In genomic region chr4:162921178-162921785, GRCh38 we compare ENCODE assay signal across 23 cellular contexts.
A peak's percentile ranks its signal among the peaks of the same experiment; 100 is the strongest.
DNase-seq lines count a peak whose midpoint lies in the region; ATAC-seq and TF ChIP-seq lines count a peak whose summit lies in the region.
"Had no signal": no experiment of that assay in that cellular context is flagged by ENCODE, and none has a peak within 500 bp of the region (broad histone marks: within the 10 kb centered on the region; RNA-seq: fewer than 3 reads in every experiment).

No MANE protein-coding gene starts in this region.

- H3K9ac ChIP-seq in HUES64 (ENCODE audit: low read depth, low read length) = no peak overlapping the region

- no peaks in the 10 kb centered on the region for H3K36me3 Mint-ChIP-seq in nephron progenitor cell (ENCODE audit: low read depth)
- H3K36me3 Mint-ChIP-seq: CD4-positive, CD25-positive, alpha-beta regulatory T cell had no signal

- BruUV-seq in A673 (replicated peaks; lab: Mats Ljungman, UMichigan) = no TSS peak

- no peak for ATAC-seq in GM21423 (IDR thresholded peaks at IDR 0.05; ENCODE audit: unreplicated experiment)

- intact Hi-C loops in A673 (cut with micrococcal nuclease; ENCODE audit: unreplicated experiment) = no loop called here

- H3K9me3 ChIP-seq in A673 (ENCODE audit: low read depth, low read length, poor library complexity, severe bottlenecking) (no peaks in the 10 kb centered on the region), HUES64 (ENCODE audit: insufficient read depth, low read depth, low read length) (peaks cover 11% of the 10 kb centered on the region; the same call in 1 of the 2 replicates), iPS DF 6.9 (ENCODE audit: control insufficient read depth, insufficient read depth, low read length) (no peaks in the 10 kb centered on the region)
- H3K9me3 ChIP-seq: BE2C had no signal

- CTCF ChIA-PET in A673 (lab: Charles Lee) = no interaction called here

- peaks cover 25% of the 10 kb centered on the region for H3K9me3 Mint-ChIP-seq in nephron progenitor cell

- TF ChIP-seq CTCF in A673 (conservative IDR thresholded peaks at IDR 0.05; ENCODE audit: low read depth, low read length) (no peak), nephron progenitor cell (IDR thresholded peaks at IDR 0.05) (no peak)

- no peak overlapping the region for H3K4me3 Mint-ChIP-seq in nephron progenitor cell
- H3K4me3 Mint-ChIP-seq: CD4-positive, CD25-positive, alpha-beta regulatory T cell had no signal

- H3K27ac Mint-ChIP-seq in nephron progenitor cell = peak overlapping the region; percentile 36
- H3K27ac Mint-ChIP-seq: CD4-positive, CD25-positive, alpha-beta regulatory T cell had no signal

- H3K27me3 ChIP-seq in A673 (replicated peaks; ENCODE audit: insufficient read depth, low read depth, low read length, poor library complexity) (no peaks in the 10 kb centered on the region), HUES64 (ENCODE audit: insufficient read depth, low read length) (no peaks in the 10 kb centered on the region), iPS DF 6.9 (ENCODE audit: control insufficient read depth, insufficient read depth, low read length) (no peaks in the 10 kb centered on the region)
- H3K27me3 ChIP-seq: BE2C, MG63 had no signal

- no peaks in the 10 kb centered on the region for H3K4me1 Mint-ChIP-seq in nephron progenitor cell
- H3K4me1 Mint-ChIP-seq: CD4-positive, CD25-positive, alpha-beta regulatory T cell had no signal

- H3K4me1 ChIP-seq in A673 (ENCODE audit: insufficient read depth, low read length, poor library complexity, severe bottlenecking) = peaks cover 15% of the 10 kb centered on the region
- H3K4me1 ChIP-seq in HUES64 (ENCODE audit: insufficient read depth, low read length) = peaks cover 21% of the 10 kb centered on the region
- no peaks in the 10 kb centered on the region for H3K4me1 ChIP-seq in iPS DF 6.9 (ENCODE audit: control insufficient read depth, insufficient read depth, low read length)
- H3K4me1 ChIP-seq: BE2C had no signal

- H3K27ac ChIP-seq in A673 (ENCODE audit: low read depth, low read length, poor library complexity, severe bottlenecking) (no peak overlapping the region), HUES64 (ENCODE audit: low read depth, low read length) (peak overlapping the region; percentile 74; the same call in 1 of the 2 replicates), iPS DF 6.9 (ENCODE audit: low read length) (no peak overlapping the region)
- H3K27ac ChIP-seq: PC-9, RWPE1 had no signal

- POLR2A ChIA-PET in A673 (lab: Charles Lee; ENCODE audit: low non-redundant PET) = no interaction called here

- H3K4me3 ChIP-seq in A673 (ENCODE audit: low read depth, low read length, poor library complexity, severe bottlenecking) (no peak overlapping the region), HUES64 (ENCODE audit: low read length) (no peak overlapping the region), iPS DF 6.9 (ENCODE audit: low read length) (no peak overlapping the region)
- H3K4me3 ChIP-seq: MG63, PC-9 had no signal

- peaks cover 6% of the 10 kb centered on the region for H3K27me3 Mint-ChIP-seq in nephron progenitor cell (ENCODE audit: low read depth, poor library complexity)
- H3K27me3 Mint-ChIP-seq: CD4-positive, CD25-positive, alpha-beta regulatory T cell had no signal

- H3K36me3 ChIP-seq in A673 (ENCODE audit: insufficient read depth, low read length, poor library complexity, severe bottlenecking) (no peaks in the 10 kb centered on the region), HUES64 (ENCODE audit: insufficient read depth, low read length) (no peaks in the 10 kb centered on the region), iPS DF 6.9 (ENCODE audit: control insufficient read depth, insufficient read depth, low read length) (no peaks in the 10 kb centered on the region)
- H3K36me3 ChIP-seq: BE2C, MG63 had no signal

- peak; percentile 12 for DNase-seq in A673 (ENCODE audit: low spot score)
- DNase-seq in iPS DF 6.9 (ENCODE audit: low read depth, low spot score) = peak; percentile 11
- DNase-seq in nephron progenitor cell = no peak
- DNase-seq in DMS53 treated with DMSO at 0.1 percent for 48 hours (lab: John Stamatoyannopoulos, UW; ENCODE audit: unreplicated experiment) = no peak
- DNase-seq in NOMO-1 treated with dmso at 0.1 percent for 144 hours (lab: John Stamatoyannopoulos, UW; ENCODE audit: unreplicated experiment) = no peak
- DNase-seq: BE2C; CD4-positive, CD25-positive, alpha-beta regulatory T cell; COR-L47; DMS 273 treated with DMSO at 0.1 percent for 48 hours; GF-D8; IMR-90; Karpas-422; MG63; NCI-H1048; NCI-H1436; NCI-H2029; NCI-H345; NCI-H524 treated with DMSO at 0.1 percent for 48 hours; PC-9; SIG-M5 had no signal

- 82% methylated on average over 9 of the region's 9 CpGs for WGBS in HUES64
- no CpG with 5 or more reads among the region's 9 CpGs for WGBS in iPS DF 6.9 (ENCODE audit: insufficient coverage, insufficient read length)

Comparison
In these comparisons a context has a peak if more than half of its experiments do, and no peak if none do; other contexts are left out.
1. DNase-seq: peak in A673 (single experiment) and iPS DF 6.9 (single experiment); none in nephron progenitor cell (single experiment), DMS53 treated with DMSO at 0.1 percent for 48 hours (single experiment) and NOMO-1 treated with dmso at 0.1 percent for 144 hours (single experiment).